1 cellular context compared by ENCODE assay signal in the genomic region with DNA sequence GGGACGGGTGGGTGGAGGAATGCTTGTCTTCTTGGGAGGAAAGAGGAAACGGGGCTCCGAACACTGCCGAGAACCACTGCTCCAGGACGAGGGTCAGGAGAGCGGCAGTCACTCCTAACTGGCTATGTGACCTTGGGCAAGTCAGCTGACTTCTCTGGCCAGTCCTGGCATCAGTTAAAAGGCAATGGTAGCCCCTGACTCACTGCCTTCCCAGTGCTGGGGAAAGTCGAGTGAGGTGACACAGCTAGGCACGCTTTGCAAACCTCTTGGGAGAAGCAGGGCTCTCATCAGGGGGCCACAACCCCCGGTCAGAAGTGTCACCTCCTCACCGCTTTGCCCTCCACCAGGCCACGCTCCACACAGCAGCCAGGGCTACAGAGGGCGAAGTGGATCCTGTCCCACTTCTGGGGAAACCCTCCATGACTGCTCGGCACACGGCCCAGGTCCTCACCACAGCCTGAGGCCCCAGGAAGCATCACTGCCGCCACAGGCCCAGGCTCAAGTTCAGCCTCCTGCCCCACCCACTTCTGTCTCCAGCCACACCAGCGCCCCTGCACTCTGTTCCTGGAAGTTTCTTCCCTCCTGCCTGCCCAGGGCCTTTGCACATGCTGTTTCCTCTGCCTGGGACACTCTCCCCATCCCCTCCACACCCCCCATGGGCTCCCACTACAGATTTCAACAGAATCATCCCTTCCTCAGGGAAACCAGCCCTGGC.
TF ChIP-seq lines count a peak whose summit lies in the region.

No MANE protein-coding gene starts in this region.

TF ChIP-seq in GM12878, 131 proteins besides CTCF, POLR2A, EP300 and RAD21:
- TF ChIP-seq SUPT20H (IDR thresholded peaks at IDR 0.05; ENCODE audit: borderline replicate concordance, control insufficient read depth, low read depth, low read length) (no peak), RFX5 (IDR thresholded peaks at IDR 0.05; ENCODE audit: low read depth, low read length) (no peak), RBBP5 (conservative IDR thresholded peaks at IDR 0.05) (no peak), CEBPB (IDR thresholded peaks at IDR 0.05; ENCODE audit: borderline replicate concordance in 1 of 2, low read depth in 2 of 2, low read length in 2 of 2) (no peak), TARDBP (IDR thresholded peaks at IDR 0.05; ENCODE audit: borderline replicate concordance) (no peak), ZNF207 (IDR thresholded peaks at IDR 0.05; ENCODE audit: borderline replicate concordance) (no peak), ZNF622 (IDR thresholded peaks at IDR 0.05) (no peak), NBN (IDR thresholded peaks at IDR 0.05) (no peak), CREM (IDR thresholded peaks at IDR 0.05; ENCODE audit: low read depth) (no peak), EZH2 (IDR thresholded peaks at IDR 0.05; ENCODE audit: borderline replicate concordance, control insufficient read depth, low read depth, low read length) (no peak), TCF12 (IDR thresholded peaks at IDR 0.05; ENCODE audit: low read depth, low read length) (no peak)
- TF ChIP-seq, protein P1, sequence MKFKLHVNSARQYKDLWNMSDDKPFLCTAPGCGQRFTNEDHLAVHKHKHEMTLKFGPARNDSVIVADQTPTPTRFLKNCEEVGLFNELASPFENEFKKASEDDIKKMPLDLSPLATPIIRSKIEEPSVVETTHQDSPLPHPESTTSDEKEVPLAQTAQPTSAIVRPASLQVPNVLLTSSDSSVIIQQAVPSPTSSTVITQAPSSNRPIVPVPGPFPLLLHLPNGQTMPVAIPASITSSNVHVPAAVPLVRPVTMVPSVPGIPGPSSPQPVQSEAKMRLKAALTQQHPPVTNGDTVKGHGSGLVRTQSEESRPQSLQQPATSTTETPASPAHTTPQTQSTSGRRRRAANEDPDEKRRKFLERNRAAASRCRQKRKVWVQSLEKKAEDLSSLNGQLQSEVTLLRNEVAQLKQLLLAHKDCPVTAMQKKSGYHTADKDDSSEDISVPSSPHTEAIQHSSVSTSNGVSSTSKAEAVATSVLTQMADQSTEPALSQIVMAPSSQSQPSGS (IDR thresholded peaks at IDR 0.05; ENCODE audit: low read length), result no peak
- TF ChIP-seq, protein P2, sequence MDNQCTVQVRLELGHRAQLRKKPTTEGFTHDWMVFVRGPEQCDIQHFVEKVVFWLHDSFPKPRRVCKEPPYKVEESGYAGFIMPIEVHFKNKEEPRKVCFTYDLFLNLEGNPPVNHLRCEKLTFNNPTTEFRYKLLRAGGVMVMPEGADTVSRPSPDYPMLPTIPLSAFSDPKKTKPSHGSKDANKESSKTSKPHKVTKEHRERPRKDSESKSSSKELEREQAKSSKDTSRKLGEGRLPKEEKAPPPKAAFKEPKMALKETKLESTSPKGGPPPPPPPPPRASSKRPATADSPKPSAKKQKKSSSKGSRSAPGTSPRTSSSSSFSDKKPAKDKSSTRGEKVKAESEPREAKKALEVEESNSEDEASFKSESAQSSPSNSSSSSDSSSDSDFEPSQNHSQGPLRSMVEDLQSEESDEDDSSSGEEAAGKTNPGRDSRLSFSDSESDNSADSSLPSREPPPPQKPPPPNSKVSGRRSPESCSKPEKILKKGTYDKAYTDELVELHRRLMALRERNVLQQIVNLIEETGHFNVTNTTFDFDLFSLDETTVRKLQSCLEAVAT (IDR thresholded peaks at IDR 0.05), result no peak
- TF ChIP-seq, protein P3, sequence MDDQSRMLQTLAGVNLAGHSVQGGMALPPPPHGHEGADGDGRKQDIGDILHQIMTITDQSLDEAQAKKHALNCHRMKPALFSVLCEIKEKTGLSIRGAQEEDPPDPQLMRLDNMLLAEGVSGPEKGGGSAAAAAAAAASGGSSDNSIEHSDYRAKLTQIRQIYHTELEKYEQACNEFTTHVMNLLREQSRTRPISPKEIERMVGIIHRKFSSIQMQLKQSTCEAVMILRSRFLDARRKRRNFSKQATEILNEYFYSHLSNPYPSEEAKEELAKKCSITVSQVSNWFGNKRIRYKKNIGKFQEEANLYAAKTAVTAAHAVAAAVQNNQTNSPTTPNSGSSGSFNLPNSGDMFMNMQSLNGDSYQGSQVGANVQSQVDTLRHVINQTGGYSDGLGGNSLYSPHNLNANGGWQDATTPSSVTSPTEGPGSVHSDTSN (IDR thresholded peaks at IDR 0.05; ENCODE audit: insufficient replicate concordance, low read depth, low read length), result no peak
